ENCODE assay signal across 28 cellular contexts in genomic region chr1:236823559-236823958, GRCh38.
"Had no signal": no experiment of that assay in that cellular context is flagged by ENCODE, and none has a peak within 500 bp of the region (broad histone marks: within the 10 kb centered on the region; RNA-seq: fewer than 3 reads in every experiment).

No MANE protein-coding gene starts in this region.

- H3K27ac Mint-ChIP-seq: stimulated activated effector memory CD8-positive, alpha-beta T cell treated with anti-CD3 and anti-CD28 coated beads, Interleukin-12 subunit alpha, Interleukin-12 subunit beta, amount 100 ng/mL, for 72 hours; stimulated activated memory B cell treated with anti-CD40 and anti-IgM and Interleukin-4, amounts not matched to agents 10 μg/mL and 1 μg/mL and 100 μg/mL, for 72 hours; stimulated activated naive B cell treated with anti-CD40 and anti-IgM and Interleukin-4, amounts not matched to agents 10 μg/mL and 1 μg/mL and 100 μg/mL, for 72 hours; stimulated activated naive CD8-positive, alpha-beta T cell treated with anti-CD3 and anti-CD28 coated beads, Interleukin-15, Interleukin-2, amounts not matched to agents 100 ng/mL and 50 ng/mL, for 24 hours; type B pancreatic cell had no signal

- H3K27me3 Mint-ChIP-seq: stimulated activated memory B cell treated with anti-CD40 and anti-IgM and Interleukin-4, amounts not matched to agents 10 μg/mL and 1 μg/mL and 100 μg/mL, for 72 hours; stimulated activated naive B cell treated with anti-CD40 and anti-IgM and Interleukin-4, amounts not matched to agents 10 μg/mL and 1 μg/mL and 100 μg/mL, for 72 hours; stimulated activated naive CD8-positive, alpha-beta T cell treated with anti-CD3 and anti-CD28 coated beads, Interleukin-15, amount 100 ng/mL, for 72 hours; stimulated activated naive CD8-positive, alpha-beta T cell treated with anti-CD3 and anti-CD28 coated beads, Interleukin-15, Interleukin-2, amounts not matched to agents 100 ng/mL and 50 ng/mL, for 24 hours; type B pancreatic cell had no signal

- H3K4me3 ChIP-seq: stomach, suprapubic skin, testis, thoracic aorta, thyroid gland, tibial artery, tibial nerve, transverse colon, upper lobe of left lung, upper lobe of right lung, uterus, vagina had no signal

- H3K4me3 Mint-ChIP-seq: stimulated activated effector memory CD8-positive, alpha-beta T cell treated with anti-CD3 and anti-CD28 coated beads, Interleukin-12 subunit alpha, Interleukin-12 subunit beta, amount 100 ng/mL, for 72 hours; stimulated activated memory B cell treated with anti-CD40 and anti-IgM and Interleukin-4, amounts not matched to agents 10 μg/mL and 1 μg/mL and 100 μg/mL, for 72 hours; stimulated activated naive B cell treated with anti-CD40 and anti-IgM and Interleukin-4, amounts not matched to agents 10 μg/mL and 1 μg/mL and 100 μg/mL, for 72 hours; stimulated activated naive CD8-positive, alpha-beta T cell treated with anti-CD3 and anti-CD28 coated beads, Interleukin-15, amount 100 ng/mL, for 72 hours; stimulated activated naive CD8-positive, alpha-beta T cell treated with anti-CD3 and anti-CD28 coated beads, Interleukin-15, Interleukin-2, amounts not matched to agents 100 ng/mL and 50 ng/mL, for 24 hours; type B pancreatic cell had no signal

- ATAC-seq: stimulated activated effector memory CD8-positive, alpha-beta T cell treated with anti-CD3 and anti-CD28 coated beads, Interleukin-12 subunit alpha, Interleukin-12 subunit beta, amount 100 ng/mL, for 72 hours; stimulated activated memory B cell treated with anti-CD40 and anti-IgM and Interleukin-4, amounts not matched to agents 10 μg/mL and 1 μg/mL and 100 μg/mL, for 72 hours; stimulated activated naive B cell treated with anti-CD40 and anti-IgM and Interleukin-4, amounts not matched to agents 10 μg/mL and 1 μg/mL and 100 μg/mL, for 72 hours; stimulated activated naive CD8-positive, alpha-beta T cell treated with anti-CD3 and anti-CD28 coated beads, Interleukin-15, amount 100 ng/mL, for 72 hours; stimulated activated naive CD8-positive, alpha-beta T cell treated with anti-CD3 and anti-CD28 coated beads, Interleukin-15, Interleukin-2, amounts not matched to agents 100 U/mL and 50 U/mL, for 24 hours; upper lobe of right lung had no signal

- H3K9me3 ChIP-seq: stomach, suprapubic skin, testis, thoracic aorta, thyroid gland, tibial artery, tibial nerve, transverse colon, upper lobe of left lung, upper lobe of right lung, uterus, vagina had no signal

- DNase-seq: stimulated activated CD4-positive, alpha-beta T cell treated with anti-CD3 and anti-CD28 coated beads, Interleukin-2, amount 100 ng/mL, for 48 hours; stimulated activated CD4-positive, alpha-beta T cell treated with anti-CD3 and anti-CD28 coated beads, Interleukin-4, amount 100 ng/mL, for 1 hour; stimulated activated CD4-positive, alpha-beta T cell treated with anti-CD3 and anti-CD28 coated beads, Interleukin-4, amount 100 ng/mL, for 24 hours; stimulated activated CD4-positive, alpha-beta T cell treated with anti-CD3 and anti-CD28 coated beads, Interleukin-4, amount 100 ng/mL, for 4 hours; stimulated activated CD8-positive, alpha-beta memory T cell treated with anti-CD3 and anti-CD28 coated beads, Interleukin-4, amount 100 ng/mL, for 48 hours; stimulated activated naive B cell treated with anti-CD40 and anti-IgM and Interleukin-4, amounts not matched to agents 10 μg/mL and 1 μg/mL and 100 μg/mL, for 72 hours; stimulated activated naive CD4-positive, alpha-beta T cell; stimulated activated naive CD4-positive, alpha-beta T cell treated with Interleukin-2 at 50 U/mL for 16 hours; stimulated activated naive CD8-positive, alpha-beta T cell treated with anti-CD3 and anti-CD28 coated beads, Interleukin-15, amount 100 ng/mL, for 72 hours; stimulated activated naive CD8-positive, alpha-beta T cell treated with anti-CD3 and anti-CD28 coated beads, Interleukin-15, Interleukin-2, amounts not matched to agents 100 U/mL and 50 U/mL, for 24 hours; stomach; substantia nigra; testis; thyroid gland; tibial artery; transverse colon; trophoblast cell; upper lobe of left lung; upper lobe of right lung; uterus had no signal

- H3K9me3 Mint-ChIP-seq: stimulated activated effector memory CD8-positive, alpha-beta T cell treated with anti-CD3 and anti-CD28 coated beads, Interleukin-12 subunit alpha, Interleukin-12 subunit beta, amount 100 ng/mL, for 72 hours; stimulated activated memory B cell treated with anti-CD40 and anti-IgM and Interleukin-4, amounts not matched to agents 10 μg/mL and 1 μg/mL and 100 μg/mL, for 72 hours; stimulated activated naive B cell treated with anti-CD40 and anti-IgM and Interleukin-4, amounts not matched to agents 10 μg/mL and 1 μg/mL and 100 μg/mL, for 72 hours; stimulated activated naive CD8-positive, alpha-beta T cell treated with anti-CD3 and anti-CD28 coated beads, Interleukin-15, amount 100 ng/mL, for 72 hours; stimulated activated naive CD8-positive, alpha-beta T cell treated with anti-CD3 and anti-CD28 coated beads, Interleukin-15, Interleukin-2, amounts not matched to agents 100 ng/mL and 50 ng/mL, for 24 hours; type B pancreatic cell had no signal

- H3K27ac ChIP-seq: stomach, suprapubic skin, testis, thoracic aorta, thyroid gland, tibial artery, transverse colon, upper lobe of left lung, upper lobe of right lung, uterus, vagina had no signal

- H3K4me1 Mint-ChIP-seq: stimulated activated memory B cell treated with anti-CD40 and anti-IgM and Interleukin-4, amounts not matched to agents 10 μg/mL and 1 μg/mL and 100 μg/mL, for 72 hours had no signal

- H3K36me3 ChIP-seq: uterus had no signal

- H3K4me1 ChIP-seq: stomach, suprapubic skin, testis, thyroid gland, tibial artery, transverse colon, upper lobe of left lung, upper lobe of right lung, uterus, vagina had no signal
